In the genomic region with DNA sequence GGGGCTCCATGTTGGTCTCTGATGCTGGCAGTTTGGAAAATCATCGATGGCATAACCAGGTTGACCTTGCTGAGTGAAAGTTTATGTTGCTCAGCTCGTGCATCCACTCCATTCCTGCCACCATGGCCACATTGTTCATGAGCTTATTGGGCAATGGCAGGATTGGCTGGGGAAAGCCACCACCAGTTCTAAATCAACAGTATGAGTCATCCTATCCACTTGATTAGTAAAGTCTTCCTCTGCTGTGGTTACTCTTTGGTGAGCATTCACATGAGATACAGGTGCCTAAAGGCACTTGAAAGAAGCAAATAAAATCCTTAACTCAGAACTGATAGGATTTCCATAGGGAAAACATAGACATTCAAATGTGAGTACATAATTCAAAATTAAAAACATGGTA, we compare ENCODE assay signal across 16 cellular contexts.
DNase-seq lines count a peak whose midpoint lies in the region; ATAC-seq and TF ChIP-seq lines count a peak whose summit lies in the region.
"Had no signal": no experiment of that assay in that cellular context is flagged by ENCODE, and none has a peak within 500 bp of the region (broad histone marks: within the 10 kb centered on the region; RNA-seq: fewer than 3 reads in every experiment).

No MANE protein-coding gene starts in this region.

- TF ChIP-seq CTCF in dorsolateral prefrontal cortex (IDR thresholded peaks at IDR 0.05 in 54 of 56, conservative IDR thresholded peaks at IDR 0.05 in 2 of 56; ENCODE audit: low read depth in 1 of 56, partially characterized antibody in 56 of 56) (no peak), GM10266 (IDR thresholded peaks at IDR 0.05; ENCODE audit: control insufficient read depth, insufficient read depth, low read depth, missing control alignments) (no peak)

- peak; percentile 91 for DNase-seq in DMS53 (lab: John Stamatoyannopoulos, UW)
- peak; percentile 72 for DNase-seq in HT1080 (ENCODE audit: low read depth)
- DNase-seq in fibroblast of gingiva (ENCODE audit: low read depth), result peak; percentile 63
- no peak for DNase-seq in dorsolateral prefrontal cortex
- no peak for DNase-seq in dedifferentiated amniotic fluid mesenchymal stem cell (ENCODE audit: extremely low spot score)
- DNase-seq in GM10266 (ENCODE audit: extremely low spot score), result no peak
- DNase-seq: activated CD4-positive, alpha-beta T cell treated with anti-CD3 and anti-CD28 coated beads for 48 hours; esophagus squamous epithelium; NCI-H2171; nephron progenitor cell; SIG-M5; T-helper 9 cell; testis had no signal

- peak; percentile 48 for ATAC-seq in GM19043 (IDR thresholded peaks at IDR 0.05; ENCODE audit: low read depth, unreplicated experiment)
- no peak for ATAC-seq in GM21576 (IDR thresholded peaks at IDR 0.05; ENCODE audit: unreplicated experiment)

- no peak overlapping the region for H3K4me3 ChIP-seq in dorsolateral prefrontal cortex
- H3K4me3 ChIP-seq: coronary artery, esophagus squamous epithelium, testis had no signal

- H3K27ac ChIP-seq in dorsolateral prefrontal cortex, result no peak overlapping the region
- H3K27ac ChIP-seq: coronary artery, esophagus squamous epithelium, testis had no signal

- H3K27me3 ChIP-seq in dorsolateral prefrontal cortex, result peaks cover 0 to 7% (median 0%) of the 10 kb centered on the region in 45 donors
- H3K27me3 ChIP-seq: esophagus squamous epithelium, testis had no signal

- intact Hi-C loops in dorsolateral prefrontal cortex (cut with DNase I), result loop anchor here in 1 of 2 donors (5.0 kb wide), 1 partner anchor 172 kb away; no protein-coding TSS in a partner anchor

Comparison
In these comparisons a context has a peak if more than half of its experiments do, and no peak if none do; other contexts are left out.
1. DNase-seq: peak in DMS53 (single experiment), HT1080 (single experiment) and fibroblast of gingiva (single experiment); none in dorsolateral prefrontal cortex (0 of 10), dedifferentiated amniotic fluid mesenchymal stem cell (single experiment) and GM10266 (single experiment).